In genomic region chr21:39867198-39867650, GRCh38 we compare ENCODE assay signal across 9 cellular contexts. TPM values are rescaled to one million over a fixed set of nuclear protein-coding genes. Genes with fewer than 3 reads are reported as not detected.
A peak's percentile ranks its signal among the peaks of the same experiment; 100 is the strongest.
DNase-seq lines count a peak whose midpoint lies in the region; ATAC-seq, FAIRE-seq and TF ChIP-seq lines count a peak whose summit lies in the region.
"Had no signal": no experiment of that assay in that cellular context is flagged by ENCODE, and none has a peak within 500 bp of the region (broad histone marks: within the 10 kb centered on the region; RNA-seq: fewer than 3 reads in every experiment).

TSS of gene PCP4 (plus strand) at chr21:39867438. CDS start at chr21:39867502, 64 bp downstream.

- H3K9me3 ChIP-seq in pancreas: no peaks in the 10 kb centered on the region

- CTCF ChIA-PET in activated CD4-positive, alpha-beta memory T cell treated with anti-CD3 and anti-CD28 coated beads, Interleukin-2, amount 10 ng/mL, durations not matched to agents 7 days and 5 days (lab: Charles Lee): interaction anchor here (0.6 to 1.7 kb wide), 4 partner anchors 10 to 454 kb away, joined by 3 to 5 read pairs (median 4); no protein-coding TSS in a partner anchor

- POLR2A ChIA-PET in activated CD4-positive, alpha-beta memory T cell treated with anti-CD3 and anti-CD28 coated beads, Interleukin-2, amount 10 ng/mL, durations not matched to agents 7 days and 5 days (lab: Charles Lee): no interaction called here

- peak; percentile 21 for DNase-seq in AG08395 (ENCODE audit: low spot score)
- DNase-seq in GM13976 (ENCODE audit: low spot score): peak; percentile 32
- peak; percentile 73 to 85 for DNase-seq in NCI-H2081 (lab: John Stamatoyannopoulos, UW)
- peak; percentile 23 for DNase-seq in activated CD4-positive, alpha-beta memory T cell treated with anti-CD3 and anti-CD28 coated beads, Interleukin-2, amount 10 ng/mL, durations not matched to agents 7 days and 5 days
- peak; percentile 22 for DNase-seq in germinal center (ENCODE audit: low spot score)
- DNase-seq in pancreas: peak; percentile 19 to 80 (median 66)
- no peak for DNase-seq in GDM1 (lab: John Stamatoyannopoulos, UW)

- peak in 3 of 4 donors; percentile 90 to 93 (median 92) for ATAC-seq in pancreas
- ATAC-seq in GM21717 (IDR thresholded peaks at IDR 0.05; ENCODE audit: unreplicated experiment): no peak

- H3K27ac Mint-ChIP-seq in activated CD4-positive, alpha-beta memory T cell treated with anti-CD3 and anti-CD28 coated beads, Interleukin-2, amount 10 ng/mL, durations not matched to agents 7 days and 5 days: no peak within 1 kb of the TSS

- H3K4me3 ChIP-seq in pancreas: no peak within 1 kb of the TSS

- FAIRE-seq in pancreas (lab: Jason Lieb, UNC): no peak
- FAIRE-seq: frontal cortex had no signal

- H3K36me3 Mint-ChIP-seq in activated CD4-positive, alpha-beta memory T cell treated with anti-CD3 and anti-CD28 coated beads, Interleukin-2, amount 10 ng/mL, durations not matched to agents 7 days and 5 days (ENCODE audit: low read depth): no peaks in the 10 kb centered on the region

- in situ Hi-C loops in GM13976 (cut with MboI; ENCODE audit: low sequenced_read_pairs, unreplicated experiment): no loop called here

- no peak within 1 kb of the TSS for H3K4me3 Mint-ChIP-seq in activated CD4-positive, alpha-beta memory T cell treated with anti-CD3 and anti-CD28 coated beads, Interleukin-2, amount 10 ng/mL, durations not matched to agents 7 days and 5 days

- peak; percentile 41 for TF ChIP-seq CTCF in GM13976 (IDR thresholded peaks at IDR 0.05; ENCODE audit: borderline replicate concordance, control extremely low read depth, extremely low read depth, insufficient read depth, missing control alignments)
- TF ChIP-seq CTCF in pancreas (IDR thresholded peaks at IDR 0.05): peak; percentile 59 to 77 (median 72)

- intact Hi-C loops in pancreas (cut with DNase I): loop anchor here in 2 of 3 donors (5.0 to 10.0 kb wide), 2 partner anchors 255 to 258 kb away; no protein-coding TSS in a partner anchor

- H3K27ac ChIP-seq in pancreas: no peak within 1 kb of the TSS

- WGBS in pancreas, 2 donors: 17 to 20% methylated on average over 14 of the region's 14 CpGs

- H3K4me1 Mint-ChIP-seq in activated CD4-positive, alpha-beta memory T cell treated with anti-CD3 and anti-CD28 coated beads, Interleukin-2, amount 10 ng/mL, durations not matched to agents 7 days and 5 days: no peaks in the 10 kb centered on the region

- no peaks in the 10 kb centered on the region for H3K27me3 ChIP-seq in pancreas

- H3K4me1 ChIP-seq in pancreas: no peaks in the 10 kb centered on the region

- no peaks in the 10 kb centered on the region for H3K27me3 Mint-ChIP-seq in activated CD4-positive, alpha-beta memory T cell treated with anti-CD3 and anti-CD28 coated beads, Interleukin-2, amount 10 ng/mL, durations not matched to agents 7 days and 5 days

- no peaks in the 10 kb centered on the region for H3K36me3 ChIP-seq in pancreas

- H3K9me3 Mint-ChIP-seq in activated CD4-positive, alpha-beta memory T cell treated with anti-CD3 and anti-CD28 coated beads, Interleukin-2, amount 10 ng/mL, durations not matched to agents 7 days and 5 days: no peaks in the 10 kb centered on the region

RNA-seq across cellular contexts. Expression of gene PCP4, which starts in this region (rescaled TPM):
- not detected for total RNA-seq in activated CD4-positive, alpha-beta memory T cell treated with anti-CD3 and anti-CD28 coated beads, Interleukin-2, amount 10 ng/mL, durations not matched to agents 7 days and 5 days
- total RNA-seq in pancreas: 1 to 10 TPM in 5 of 6 donors, under 1 TPM in 1; 0.92 to 3.6 (median 2.7) TPM
- polyA plus RNA-seq in pancreas: 10 to 100 TPM in 1 of 2 donors, 1 to 10 TPM in 1; 8.2 to 47.1 TPM

Comparison
In these comparisons a context has a peak if more than half of its experiments do, and no peak if none do; other contexts are left out.
1. Peak in DNase-seq in activated CD4-positive, alpha-beta memory T cell treated with anti-CD3 and anti-CD28 coated beads, Interleukin-2, amount 10 ng/mL, durations not matched to agents 7 days and 5 days; RNA of the gene not detected or under 1 TPM.